ENCODE assay signal across 25 cellular contexts in genomic region chr3:65194044-65194714, GRCh38.
"Had no signal": no experiment of that assay in that cellular context is flagged by ENCODE, and none has a peak within 500 bp of the region (broad histone marks: within the 10 kb centered on the region; RNA-seq: fewer than 3 reads in every experiment).

No MANE protein-coding gene starts in this region.

- ATAC-seq: heart right ventricle; left colon; left lung; lower lobe of right lung; natural killer cell; psoas muscle; right lobe of liver; stimulated activated effector memory CD8-positive, alpha-beta T cell treated with anti-CD3 and anti-CD28 coated beads, Interleukin-12 subunit alpha, Interleukin-12 subunit beta, amount 100 ng/mL, for 72 hours; upper lobe of right lung had no signal

- H3K9me3 ChIP-seq: heart right ventricle, left lung, lower lobe of right lung, ovary, psoas muscle, right lobe of liver, suprapubic skin, thoracic aorta, tibial artery, upper lobe of right lung had no signal

- H3K4me3 ChIP-seq: heart right ventricle, hepatocyte, left lung, lower lobe of right lung, ovary, psoas muscle, right lobe of liver, skin epidermis, suprapubic skin, thoracic aorta, tibial artery, upper lobe of right lung had no signal

- H3K4me2 ChIP-seq: hepatocyte had no signal

- H3K9me3 Mint-ChIP-seq: mesothelial cell of epicardium had no signal

- H3K4me1 Mint-ChIP-seq: naive B cell; natural killer cell; stimulated activated effector memory CD8-positive, alpha-beta T cell treated with anti-CD3 and anti-CD28 coated beads, Interleukin-12 subunit alpha, Interleukin-12 subunit beta, amount 100 ng/mL, for 72 hours had no signal

- H3K27me3 ChIP-seq: heart right ventricle, left lung, ovary, right lobe of liver, suprapubic skin, tibial artery, upper lobe of right lung had no signal

- DNase-seq: heart right ventricle; kidney; left colon; left lung; lower lobe of right lung; mammary epithelial cell; mesenchymal stem cell; naive B cell; natural killer cell; ovary; posterior cingulate gyrus; psoas muscle; right lobe of liver; stimulated activated CD4-positive, alpha-beta T cell treated with anti-CD3 and anti-CD28 coated beads, Interleukin-4, amount 100 ng/mL, for 24 hours; stimulated activated naive CD4-positive, alpha-beta T cell; tibial artery; trophoblast cell; upper lobe of right lung had no signal

- H3K27ac Mint-ChIP-seq: mesothelial cell of epicardium; naive B cell; natural killer cell; stimulated activated effector memory CD8-positive, alpha-beta T cell treated with anti-CD3 and anti-CD28 coated beads, Interleukin-12 subunit alpha, Interleukin-12 subunit beta, amount 100 ng/mL, for 72 hours; stimulated activated naive CD8-positive, alpha-beta T cell treated with anti-CD3 and anti-CD28 coated beads, Interleukin-15, Interleukin-2, amounts not matched to agents 100 ng/mL and 50 ng/mL, for 24 hours had no signal

- H3K79me2 ChIP-seq: hepatocyte had no signal

- H2AFZ ChIP-seq: hepatocyte had no signal

- H3K27me3 Mint-ChIP-seq: naive B cell; stimulated activated naive CD8-positive, alpha-beta T cell treated with anti-CD3 and anti-CD28 coated beads, Interleukin-15, Interleukin-2, amounts not matched to agents 100 ng/mL and 50 ng/mL, for 24 hours had no signal

- H3K36me3 Mint-ChIP-seq: mesothelial cell of epicardium; naive B cell; natural killer cell; stimulated activated effector memory CD8-positive, alpha-beta T cell treated with anti-CD3 and anti-CD28 coated beads, Interleukin-12 subunit alpha, Interleukin-12 subunit beta, amount 100 ng/mL, for 72 hours had no signal

- H3K27ac ChIP-seq: heart right ventricle, hepatocyte, left lung, lower lobe of right lung, ovary, psoas muscle, right lobe of liver, skin epidermis, suprapubic skin, thoracic aorta, tibial artery, upper lobe of right lung had no signal

- H3K4me1 ChIP-seq: left lung, lower lobe of right lung, psoas muscle, right lobe of liver, suprapubic skin, tibial artery, upper lobe of right lung had no signal

- H3K4me3 Mint-ChIP-seq: mesothelial cell of epicardium; naive B cell; natural killer cell; stimulated activated effector memory CD8-positive, alpha-beta T cell treated with anti-CD3 and anti-CD28 coated beads, Interleukin-12 subunit alpha, Interleukin-12 subunit beta, amount 100 ng/mL, for 72 hours; stimulated activated naive CD8-positive, alpha-beta T cell treated with anti-CD3 and anti-CD28 coated beads, Interleukin-15, Interleukin-2, amounts not matched to agents 100 ng/mL and 50 ng/mL, for 24 hours had no signal

- H3K36me3 ChIP-seq: heart right ventricle, left lung, lower lobe of right lung, ovary, right lobe of liver, suprapubic skin, thoracic aorta, tibial artery, upper lobe of right lung had no signal
